Comparison of ENCODE assay signal across 23 cellular contexts in genomic region chr13:34465423-34465922, GRCh38.
DNase-seq lines count a peak whose midpoint lies in the region; ATAC-seq, FAIRE-seq and TF ChIP-seq lines count a peak whose summit lies in the region.
"Had no signal": no experiment of that assay in that cellular context is flagged by ENCODE, and none has a peak within 500 bp of the region (broad histone marks: within the 10 kb centered on the region; RNA-seq: fewer than 3 reads in every experiment).

No MANE protein-coding gene starts in this region.

- H3K36me3 ChIP-seq in bronchial epithelial cell (ENCODE audit: control insufficient read depth, insufficient read depth, low read length) (no peaks in the 10 kb centered on the region), mesendoderm (ENCODE audit: control insufficient read depth, insufficient read depth, low read length) (no peaks in the 10 kb centered on the region)
- H3K36me3 ChIP-seq: BE2C; BLaER1 treated with 17β-estradiol and CSF1 and Interleukin-3, amounts not matched to agents 10 nM and 100 nM had no signal

- peaks cover 2% of the 10 kb centered on the region for H3K4me1 ChIP-seq in mesendoderm (ENCODE audit: control insufficient read depth, low read depth, low read length)
- H3K4me1 ChIP-seq: BE2C had no signal

- no peak overlapping the region for H2BK15ac ChIP-seq in mesendoderm (replicated peaks; ENCODE audit: low read depth)

- H3K79me1 ChIP-seq in mesendoderm (ENCODE audit: low read length), result no peaks in the 10 kb centered on the region

- no peak overlapping the region for H3K4me2 ChIP-seq in mesendoderm (ENCODE audit: low read length)
- H3K4me2 ChIP-seq: GM23338 had no signal

- H3K4ac ChIP-seq in mesendoderm (ENCODE audit: low read depth, low read length), result no peak overlapping the region

- H3K23ac ChIP-seq in mesendoderm (ENCODE audit: low read length), result no peak overlapping the region

- ATAC-seq in GM19463 (IDR thresholded peaks at IDR 0.05; ENCODE audit: unreplicated experiment), result no peak
- ATAC-seq: GM12878, GM23338 had no signal

- no peaks in the 10 kb centered on the region for H3K79me2 ChIP-seq in mesendoderm (ENCODE audit: control insufficient read depth, insufficient read depth, low read length)

- no CpG with 5 or more reads among the region's 1 CpG for WGBS in mesendoderm (ENCODE audit: extremely low coverage, insufficient coverage, low lambda C conversion rate)

- no peak overlapping the region for H2BK120ac ChIP-seq in mesendoderm (ENCODE audit: low read depth, low read length)

- no peak for TF ChIP-seq CTCF in bronchial epithelial cell (IDR thresholded peaks at IDR 0.05; ENCODE audit: insufficient read depth, low read length, severe bottlenecking)

- H3K27me3 ChIP-seq in bronchial epithelial cell (ENCODE audit: control insufficient read depth, insufficient read depth, low read length) (no peaks in the 10 kb centered on the region), mesendoderm (ENCODE audit: insufficient read depth, low read length, poor library complexity) (no peaks in the 10 kb centered on the region)
- H3K27me3 ChIP-seq: BE2C; BLaER1 treated with 17β-estradiol and CSF1 and Interleukin-3, amounts not matched to agents 10 nM and 100 nM had no signal

- no peak overlapping the region for H3K56ac ChIP-seq in mesendoderm (ENCODE audit: low read length)

- no peak overlapping the region for H3K27ac ChIP-seq in mesendoderm (ENCODE audit: low read depth, low read length)
- H3K27ac ChIP-seq: 22Rv1; BLaER1 treated with 17β-estradiol and CSF1 and Interleukin-3, amounts not matched to agents 10 nM and 100 nM had no signal

- H2BK5ac ChIP-seq in mesendoderm (ENCODE audit: low read length), result no peak overlapping the region

- peak; percentile 68 for FAIRE-seq in bronchial epithelial cell (lab: Jason Lieb, UNC)
- FAIRE-seq: A204.1, D721Med, GM12878, GM19239 had no signal

- DNase-seq in NCI-H146 (lab: John Stamatoyannopoulos, UW) (peak; percentile 11), NCI-H146 treated with DMSO at 0.1 percent for 48 hours (lab: John Stamatoyannopoulos, UW; ENCODE audit: unreplicated experiment) (no peak), ELF-1 (ENCODE audit: low read depth, low spot score) (peak; percentile 22), bronchial epithelial cell (ENCODE audit: low read depth) (no peak), mesendoderm (peak; percentile 81), NCI-H2171 (lab: John Stamatoyannopoulos, UW) (no peak), DMS53 (lab: John Stamatoyannopoulos, UW) (no peak)
- DNase-seq: AML-193; BE2C; CD4-positive, alpha-beta T cell; CD8-positive, alpha-beta memory T cell; DMS 273 treated with DMSO at 0.1 percent for 48 hours; DMS79 treated with DMSO at 0.1 percent for 48 hours; GDM1; H9 had no signal

- no peak overlapping the region for H4K5ac ChIP-seq in mesendoderm (ENCODE audit: low read length)

- no peak overlapping the region for H3K9ac ChIP-seq in mesendoderm (ENCODE audit: low read length)
- H3K9ac ChIP-seq: BLaER1 treated with 17β-estradiol and CSF1 and Interleukin-3, amounts not matched to agents 10 nM and 100 nM had no signal

- H3K18ac ChIP-seq in mesendoderm (ENCODE audit: low read length), result no peak overlapping the region

- H2AK5ac ChIP-seq in mesendoderm (ENCODE audit: low read length), result no peak overlapping the region

- no peak overlapping the region for H3K4me3 ChIP-seq in bronchial epithelial cell (ENCODE audit: low read depth, low read length)
- no peak overlapping the region for H3K4me3 ChIP-seq in mesendoderm (ENCODE audit: low read length)
- H3K4me3 ChIP-seq: BLaER1 treated with 17β-estradiol and CSF1 and Interleukin-3, amounts not matched to agents 10 nM and 100 nM; GM12878; GM23338 had no signal

- no peak overlapping the region for H4K8ac ChIP-seq in mesendoderm (ENCODE audit: low read depth, low read length)

Comparison
In these comparisons a context has a peak if more than half of its experiments do, and no peak if none do; other contexts are left out.
1. DNase-seq: peak in NCI-H146 (single experiment), ELF-1 (single experiment) and mesendoderm (single experiment); none in NCI-H146 treated with DMSO at 0.1 percent for 48 hours (single experiment), bronchial epithelial cell (single experiment), NCI-H2171 (single experiment) and DMS53 (single experiment).